Comparison of ENCODE assay signal across 26 cellular contexts in genomic region chr12:92414383-92415065, GRCh38.
DNase-seq lines count a peak whose midpoint lies in the region; ATAC-seq, FAIRE-seq and TF ChIP-seq lines count a peak whose summit lies in the region.
"Had no signal": no experiment of that assay in that cellular context is flagged by ENCODE, and none has a peak within 500 bp of the region (broad histone marks: within the 10 kb centered on the region; RNA-seq: fewer than 3 reads in every experiment).

No MANE protein-coding gene starts in this region.

- CTCF ChIA-PET in activated CD4-positive, alpha-beta memory T cell treated with anti-CD3 and anti-CD28 coated beads for 36 hours (lab: Charles Lee) = interaction anchor here (1.2 kb wide), 1 partner anchor 268 kb away, joined by 6 read pairs; the partner anchor contains the start of gene BTG1
- CTCF ChIA-PET in activated CD4-positive, alpha-beta memory T cell treated with anti-CD3 and anti-CD28 coated beads, Interleukin-2, amount 10 ng/mL, durations not matched to agents 7 days and 5 days (lab: Charles Lee) = interaction anchor here (0.6 to 1.1 kb wide), 2 partner anchors 16 to 848 kb away, joined by 3 read pairs; no protein-coding TSS in a partner anchor
- CTCF ChIA-PET in endothelial cell of umbilical vein (lab: Charles Lee) = interaction anchor here (2.1 kb wide), 1 partner anchor 1033 kb away, joined by 7 read pairs; no protein-coding TSS in a partner anchor

- no peak overlapping the region for H4K8ac ChIP-seq in mesenchymal stem cell (ENCODE audit: low read length)

- no peak overlapping the region for H3K4me3 ChIP-seq in endothelial cell of umbilical vein (replicated peaks in 1 of 3; ENCODE audit: insufficient read depth in 1 of 3, low read depth in 1 of 3, low read length in 3 of 3)
- H3K4me3 ChIP-seq in mesenchymal stem cell (ENCODE audit: insufficient read depth in 1 of 2, low read depth in 1 of 2, low read length in 2 of 2) = no peak overlapping the region
- no peak overlapping the region for H3K4me3 ChIP-seq in smooth muscle cell
- H3K4me3 ChIP-seq: ascending aorta, esophagus muscularis mucosa, left lung, MG63, upper lobe of left lung had no signal

- 94% methylated on average over 5 of the region's 5 CpGs for WGBS in mesenchymal stem cell
- 59% methylated on average over 5 of the region's 5 CpGs for WGBS in smooth muscle cell (ENCODE audit: low lambda C conversion rate)

- no peaks in the 10 kb centered on the region for H3K36me3 Mint-ChIP-seq in activated CD4-positive, alpha-beta memory T cell treated with anti-CD3 and anti-CD28 coated beads for 36 hours
- no peaks in the 10 kb centered on the region for H3K36me3 Mint-ChIP-seq in activated CD4-positive, alpha-beta memory T cell treated with anti-CD3 and anti-CD28 coated beads, Interleukin-2, amount 10 ng/mL, durations not matched to agents 7 days and 5 days (ENCODE audit: low read depth)
- peaks cover 0 to 4% (median under 1%) of the 10 kb centered on the region in 3 donors for H3K36me3 Mint-ChIP-seq in immature natural killer cell
- H3K36me3 Mint-ChIP-seq: WTC11 had no signal

- H3K36me3 ChIP-seq in endothelial cell of umbilical vein (ENCODE audit: control insufficient read depth in 2 of 2, extremely low read depth in 1 of 2, insufficient read depth in 2 of 2, low read length in 2 of 2) (no peaks in the 10 kb centered on the region), mesenchymal stem cell (ENCODE audit: control insufficient read depth in 1 of 2, insufficient read depth in 2 of 2, low read depth in 1 of 2, low read length in 2 of 2) (no peaks in the 10 kb centered on the region), smooth muscle cell (ENCODE audit: low read depth) (no peaks in the 10 kb centered on the region)
- H3K36me3 ChIP-seq: ascending aorta, esophagus muscularis mucosa, left lung, MG63, neutrophil, upper lobe of left lung had no signal

- DNase-seq in activated CD4-positive, alpha-beta memory T cell treated with anti-CD3 and anti-CD28 coated beads for 36 hours = no peak
- no peak for DNase-seq in activated CD4-positive, alpha-beta memory T cell treated with anti-CD3 and anti-CD28 coated beads, Interleukin-2, amount 10 ng/mL, durations not matched to agents 7 days and 5 days
- peak; percentile 7 for DNase-seq in endothelial cell of umbilical vein (ENCODE audit: low read depth, low spot score)
- DNase-seq in mesenchymal stem cell = peak; percentile 9
- no peak for DNase-seq in smooth muscle cell (lab: John Stamatoyannopoulos, UW; ENCODE audit: unreplicated experiment)
- no peak for DNase-seq in frontal cortex (ENCODE audit: low spot score in 2 of 2)
- no peak for DNase-seq in immature natural killer cell
- DNase-seq: 8988T; activated CD4-positive, alpha-beta T cell treated with anti-CD3 and anti-CD28 coated beads, Interleukin-2, amount 50 U/mL, for 48 hours; activated naive CD4-positive, alpha-beta T cell; cerebellar nuclear complex; DMS79; effector CD8-positive, alpha-beta T cell; left lung; MG63; NCI-H1436; NCI-H524; SK-N-SH; upper lobe of left lung had no signal

- no peak for TF ChIP-seq POLR2A in endothelial cell of umbilical vein (IDR thresholded peaks at IDR 0.05; ENCODE audit: low read depth, low read length)

- dilution Hi-C loops in endothelial cell of umbilical vein (cut with MboI; ENCODE audit: extremely low pct_ligation_motif_present, low sequenced_read_pairs) = no loop called here

- no peaks in the 10 kb centered on the region for H3K27me3 Mint-ChIP-seq in activated CD4-positive, alpha-beta memory T cell treated with anti-CD3 and anti-CD28 coated beads for 36 hours
- H3K27me3 Mint-ChIP-seq in activated CD4-positive, alpha-beta memory T cell treated with anti-CD3 and anti-CD28 coated beads, Interleukin-2, amount 10 ng/mL, durations not matched to agents 7 days and 5 days = no peaks in the 10 kb centered on the region
- H3K27me3 Mint-ChIP-seq in immature natural killer cell (ENCODE audit: low read depth in 3 of 3) = peaks cover 0 to 5% (median 4%) of the 10 kb centered on the region in 3 donors
- H3K27me3 Mint-ChIP-seq: IgD-negative memory B cell had no signal

- intact Hi-C loops in activated CD4-positive, alpha-beta memory T cell treated with anti-CD3 and anti-CD28 coated beads for 36 hours (cut with micrococcal nuclease) = no loop called here
- intact Hi-C loops in endothelial cell of umbilical vein (cut with micrococcal nuclease) = loop anchor here (5.0 kb wide), 1 partner anchor 422 kb away; no protein-coding TSS in a partner anchor

- H3K9ac ChIP-seq in endothelial cell of umbilical vein (replicated peaks; ENCODE audit: extremely low read depth, insufficient read depth, low read length) = no peak overlapping the region
- H3K9ac ChIP-seq in mesenchymal stem cell (ENCODE audit: low read length) = no peak overlapping the region
- no peak overlapping the region for H3K9ac ChIP-seq in smooth muscle cell (ENCODE audit: low read depth)
- H3K9ac ChIP-seq: SK-N-SH had no signal

- H3K27me3 ChIP-seq in endothelial cell of umbilical vein (ENCODE audit: control insufficient read depth in 2 of 2, insufficient read depth in 2 of 2, low read length in 2 of 2) (no peaks in the 10 kb centered on the region), mesenchymal stem cell (ENCODE audit: control insufficient read depth in 1 of 2, insufficient read depth in 1 of 2, low read length in 2 of 2) (no peaks in the 10 kb centered on the region), smooth muscle cell (ENCODE audit: low read depth) (no peaks in the 10 kb centered on the region)
- H3K27me3 ChIP-seq: ascending aorta, esophagus muscularis mucosa, left lung, MG63, neutrophil, upper lobe of left lung had no signal

- H3K9me3 Mint-ChIP-seq in activated CD4-positive, alpha-beta memory T cell treated with anti-CD3 and anti-CD28 coated beads for 36 hours = no peaks in the 10 kb centered on the region
- peaks cover 4% of the 10 kb centered on the region for H3K9me3 Mint-ChIP-seq in activated CD4-positive, alpha-beta memory T cell treated with anti-CD3 and anti-CD28 coated beads, Interleukin-2, amount 10 ng/mL, durations not matched to agents 7 days and 5 days
- H3K9me3 Mint-ChIP-seq in immature natural killer cell = no peaks in the 10 kb centered on the region

- H3F3A ChIP-seq in smooth muscle cell (ENCODE audit: low read depth) = no peaks in the 10 kb centered on the region

- peak overlapping the region; percentile 9 for H3K27ac Mint-ChIP-seq in activated CD4-positive, alpha-beta memory T cell treated with anti-CD3 and anti-CD28 coated beads for 36 hours
- H3K27ac Mint-ChIP-seq in activated CD4-positive, alpha-beta memory T cell treated with anti-CD3 and anti-CD28 coated beads, Interleukin-2, amount 10 ng/mL, durations not matched to agents 7 days and 5 days = no peak overlapping the region
- peak overlapping the region in 2 of 6 donors; percentile 2 to 26 for H3K27ac Mint-ChIP-seq in immature natural killer cell
- H3K27ac Mint-ChIP-seq: WTC11 had no signal

- H3K9me1 ChIP-seq in endothelial cell of umbilical vein (replicated peaks; ENCODE audit: control insufficient read depth, extremely low read depth, insufficient read depth, low read length) = no peaks in the 10 kb centered on the region

- no peak overlapping the region for H4K91ac ChIP-seq in mesenchymal stem cell (ENCODE audit: low read length)

- H4K20me1 ChIP-seq in endothelial cell of umbilical vein (replicated peaks; ENCODE audit: control insufficient read depth, extremely low read depth, insufficient read depth, low read length) = no peaks in the 10 kb centered on the region
- no peaks in the 10 kb centered on the region for H4K20me1 ChIP-seq in smooth muscle cell (ENCODE audit: low read depth)

- no peak overlapping the region for H2BK12ac ChIP-seq in mesenchymal stem cell (ENCODE audit: low read length in 2 of 2)

- no peak for TF ChIP-seq CTCF in endothelial cell of umbilical vein (IDR thresholded peaks at IDR 0.05; ENCODE audit: extremely low read depth in 1 of 2, insufficient read depth in 1 of 2, low read depth in 1 of 2, low read length in 2 of 2)
- TF ChIP-seq CTCF in smooth muscle cell (IDR thresholded peaks at IDR 0.05; ENCODE audit: borderline replicate concordance, insufficient read depth, poor library complexity, severe bottlenecking) = no peak

- no peak overlapping the region for H3K23ac ChIP-seq in mesenchymal stem cell (ENCODE audit: low read length in 2 of 2)

- H3K4ac ChIP-seq in mesenchymal stem cell (ENCODE audit: low read depth in 1 of 2, low read length in 2 of 2) = no peak overlapping the region

- H2AFZ ChIP-seq in endothelial cell of umbilical vein (ENCODE audit: low read depth, low read length) (no peak overlapping the region), mesenchymal stem cell (ENCODE audit: low read depth, low read length) (no peak overlapping the region), smooth muscle cell (ENCODE audit: low read depth) (peak overlapping the region; percentile 77)

- no peaks in the 10 kb centered on the region for H3K79me2 ChIP-seq in endothelial cell of umbilical vein (ENCODE audit: control insufficient read depth, insufficient read depth, low read length)
- H3K79me2 ChIP-seq in smooth muscle cell (ENCODE audit: low read depth) = no peaks in the 10 kb centered on the region

- no peak overlapping the region for H3K4me3 Mint-ChIP-seq in activated CD4-positive, alpha-beta memory T cell treated with anti-CD3 and anti-CD28 coated beads for 36 hours
- H3K4me3 Mint-ChIP-seq in activated CD4-positive, alpha-beta memory T cell treated with anti-CD3 and anti-CD28 coated beads, Interleukin-2, amount 10 ng/mL, durations not matched to agents 7 days and 5 days = no peak overlapping the region
- no peak overlapping the region for H3K4me3 Mint-ChIP-seq in immature natural killer cell
- H3K4me3 Mint-ChIP-seq: IgD-negative memory B cell, WTC11 had no signal

- H3K27ac ChIP-seq in endothelial cell of umbilical vein (ENCODE audit: insufficient read depth, low read depth, low read length) = no peak overlapping the region
- no peak overlapping the region for H3K27ac ChIP-seq in mesenchymal stem cell (ENCODE audit: low read length, poor library complexity, severe bottlenecking)
- H3K27ac ChIP-seq in smooth muscle cell (ENCODE audit: low read depth) = no peak overlapping the region
- H3K27ac ChIP-seq: ascending aorta, esophagus muscularis mucosa, left lung, neutrophil, upper lobe of left lung had no signal

- peaks cover 12% of the 10 kb centered on the region for H3K4me1 Mint-ChIP-seq in activated CD4-positive, alpha-beta memory T cell treated with anti-CD3 and anti-CD28 coated beads for 36 hours (ENCODE audit: low read depth)
- H3K4me1 Mint-ChIP-seq in activated CD4-positive, alpha-beta memory T cell treated with anti-CD3 and anti-CD28 coated beads, Interleukin-2, amount 10 ng/mL, durations not matched to agents 7 days and 5 days = peaks cover 4% of the 10 kb centered on the region
- H3K4me1 Mint-ChIP-seq in immature natural killer cell = peaks cover 4 to 17% of the 10 kb centered on the region in 2 donors

- H3K14ac ChIP-seq in mesenchymal stem cell (ENCODE audit: low read length in 2 of 2) = no peak overlapping the region

- POLR2A ChIA-PET in activated CD4-positive, alpha-beta memory T cell treated with anti-CD3 and anti-CD28 coated beads for 36 hours (lab: Charles Lee) = no interaction called here
- POLR2A ChIA-PET in activated CD4-positive, alpha-beta memory T cell treated with anti-CD3 and anti-CD28 coated beads, Interleukin-2, amount 10 ng/mL, durations not matched to agents 7 days and 5 days (lab: Charles Lee) = interaction anchor here (1.4 kb wide), 1 partner anchor 269 kb away, joined by 7 read pairs; the partner anchor contains the start of gene BTG1
- POLR2A ChIA-PET in endothelial cell of umbilical vein (lab: Charles Lee) = no interaction called here

- H3K4me2 ChIP-seq in endothelial cell of umbilical vein (ENCODE audit: insufficient read depth, low read length) (no peak overlapping the region), mesenchymal stem cell (ENCODE audit: low read length, poor library complexity, severe bottlenecking) (no peak overlapping the region), smooth muscle cell (peak overlapping the region; percentile 30)
- H3K4me2 ChIP-seq: SK-N-SH had no signal

- FAIRE-seq in endothelial cell of umbilical vein (lab: Jason Lieb, UNC) (no peak), frontal cortex (lab: Jason Lieb, UNC) (no peak)

- H3K18ac ChIP-seq in mesenchymal stem cell (ENCODE audit: low read depth in 1 of 2, low read length in 2 of 2) = no peak overlapping the region

- no peak overlapping the region for H2BK15ac ChIP-seq in mesenchymal stem cell (ENCODE audit: low read depth, poor library complexity, severe bottlenecking)

- no TSS peak for BruUV-seq in endothelial cell of umbilical vein (replicated peaks; lab: Mats Ljungman, UMichigan)

- H3K4me1 ChIP-seq in endothelial cell of umbilical vein (ENCODE audit: control insufficient read depth, extremely low read depth, insufficient read depth, low read length) (peaks cover 16% of the 10 kb centered on the region), mesenchymal stem cell (ENCODE audit: control insufficient read depth, insufficient read depth, low read depth, low read length) (no peaks in the 10 kb centered on the region), smooth muscle cell (ENCODE audit: low read depth) (no peaks in the 10 kb centered on the region)
- H3K4me1 ChIP-seq: ascending aorta, left lung, upper lobe of left lung had no signal

- H3K79me1 ChIP-seq in mesenchymal stem cell (replicated peaks; ENCODE audit: low read length, poor library complexity, severe bottlenecking) = no peaks in the 10 kb centered on the region

- H2BK5ac ChIP-seq in mesenchymal stem cell (ENCODE audit: low read depth, low read length, poor library complexity, severe bottlenecking) = no peak overlapping the region

- H3K9me3 ChIP-seq in endothelial cell of umbilical vein (replicated peaks; ENCODE audit: control insufficient read depth, insufficient read depth, low read length) (no peaks in the 10 kb centered on the region), mesenchymal stem cell (ENCODE audit: control insufficient read depth, low read length) (no peaks in the 10 kb centered on the region), smooth muscle cell (replicated peaks; ENCODE audit: low read depth) (no peaks in the 10 kb centered on the region)
- H3K9me3 ChIP-seq: ascending aorta, esophagus muscularis mucosa, left lung, MG63, neutrophil, SK-N-SH, upper lobe of left lung had no signal

- no peak overlapping the region for H2BK120ac ChIP-seq in mesenchymal stem cell (ENCODE audit: low read depth, low read length)

- ATAC-seq in GM19035 (IDR thresholded peaks at IDR 0.05; ENCODE audit: unreplicated experiment) = no peak
- ATAC-seq: HCT116, left lung, WTC11 had no signal

- H2AK5ac ChIP-seq in mesenchymal stem cell (ENCODE audit: low read length, severe bottlenecking) = no peak overlapping the region

Comparison
In these comparisons a context has a peak if more than half of its experiments do, and no peak if none do; other contexts are left out.
1. DNase-seq: peak in endothelial cell of umbilical vein (single experiment) and mesenchymal stem cell (single experiment); none in activated CD4-positive, alpha-beta memory T cell treated with anti-CD3 and anti-CD28 coated beads for 36 hours (single experiment), activated CD4-positive, alpha-beta memory T cell treated with anti-CD3 and anti-CD28 coated beads, Interleukin-2, amount 10 ng/mL, durations not matched to agents 7 days and 5 days (single experiment), smooth muscle cell (single experiment), frontal cortex (0 of 2) and immature natural killer cell (0 of 3).